8 cellular contexts compared by ENCODE assay signal in the genomic region with DNA sequence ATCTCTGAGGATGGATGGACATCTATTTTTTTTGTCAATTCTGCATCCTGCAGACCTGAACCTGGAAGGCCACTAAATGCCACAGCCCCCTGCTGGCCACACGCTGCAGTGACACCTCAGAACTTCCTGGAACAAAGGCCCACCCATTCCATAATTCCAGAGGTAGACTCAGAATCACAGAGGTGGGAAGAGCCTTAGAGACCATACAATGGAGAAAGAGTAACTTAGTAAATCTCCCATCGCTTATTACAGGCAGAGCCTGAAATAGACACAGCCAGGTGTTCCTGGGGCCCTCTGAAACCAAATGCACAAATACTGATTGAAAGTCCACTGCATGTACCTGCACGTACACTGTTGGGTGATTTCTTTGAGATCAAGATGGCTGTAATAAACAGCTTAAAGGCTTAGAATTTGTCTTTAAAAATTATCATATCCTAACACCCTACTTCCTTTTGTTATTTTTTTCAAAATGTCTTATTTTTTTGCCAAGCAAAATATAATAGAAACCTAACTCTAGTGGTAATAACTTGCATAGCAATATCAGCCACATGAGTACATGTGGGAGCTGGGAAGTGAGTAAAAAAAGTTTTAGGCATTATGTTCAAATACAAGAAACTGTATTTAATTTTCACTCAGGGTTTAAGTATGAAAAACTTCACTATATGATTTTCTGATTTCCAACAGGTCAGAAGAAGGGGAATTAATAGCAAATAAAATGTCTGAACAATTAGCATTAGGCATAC.
DNase-seq lines count a peak whose midpoint lies in the region; ATAC-seq and TF ChIP-seq lines count a peak whose summit lies in the region.

No MANE protein-coding gene starts in this region.

- 48 to 63% methylated on average over 3 of the region's 3 CpGs for WGBS in upper lobe of left lung, 2 donors

- H3K9ac ChIP-seq in MM.1S (ENCODE audit: low read length), result no peak overlapping the region

- 0 out of 2 replicates have a peak overlapping the region, but pooled peaks have one; percentile 2 for H2AFZ ChIP-seq in MM.1S (ENCODE audit: low read length)

- H3K9me3 ChIP-seq in MM.1S (replicated peaks; ENCODE audit: insufficient read depth, low read length), result no peaks in the 10 kb centered on the region
- no peaks in the 10 kb centered on the region for H3K9me3 ChIP-seq in upper lobe of left lung

- no peak for TF ChIP-seq EP300 in upper lobe of left lung (IDR thresholded peaks at IDR 0.05)

- no peak overlapping the region for H3K4me3 Mint-ChIP-seq in WTC11

- POLR2A ChIA-PET in WTC11 (lab: Charles Lee), result interaction anchor here (1.0 kb wide), 1 partner anchor 21 kb away, joined by 6 read pairs; no protein-coding TSS in a partner anchor

- peak; percentile 80 for TF ChIP-seq CTCF in MM.1S (IDR thresholded peaks at IDR 0.05; ENCODE audit: low read length)
- peak; percentile 86 for TF ChIP-seq CTCF in WTC11 (IDR thresholded peaks at IDR 0.05)
- TF ChIP-seq CTCF in dorsolateral prefrontal cortex (IDR thresholded peaks at IDR 0.05 in 54 of 56, conservative IDR thresholded peaks at IDR 0.05 in 2 of 56; ENCODE audit: low read depth in 1 of 56, partially characterized antibody in 56 of 56), result peak in 55 of 56 donors; percentile 19 to 73 (median 61)
- peak; percentile 67 to 85 (median 73) for TF ChIP-seq CTCF in upper lobe of left lung (IDR thresholded peaks at IDR 0.05)

- peaks cover 17% of the 10 kb centered on the region for H3K4me1 Mint-ChIP-seq in WTC11

- no peaks in the 10 kb centered on the region for H3K4me1 ChIP-seq in MM.1S (ENCODE audit: low read length)
- no peaks in the 10 kb centered on the region for H3K4me1 ChIP-seq in upper lobe of left lung

- TF ChIP-seq POLR2A in upper lobe of left lung (IDR thresholded peaks at IDR 0.05), result no peak

- H3K36me3 Mint-ChIP-seq in WTC11, result no peaks in the 10 kb centered on the region

- H3K27me3 Mint-ChIP-seq in WTC11 (ENCODE audit: low read depth), result no peaks in the 10 kb centered on the region

- no peaks in the 10 kb centered on the region for H3F3A ChIP-seq in MM.1S (ENCODE audit: insufficient read depth, low read length)

- ATAC-seq in WTC11 (peak; percentile 92), upper lobe of left lung (ENCODE audit: low FRiP score in 2 of 2) (peak; percentile 70 to 77)

- intact Hi-C loops in dorsolateral prefrontal cortex (cut with DNase I), result loop anchor here in 1 of 2 donors (10.0 kb wide), 1 partner anchor 175 kb away; the partner anchor contains the start of gene SLC4A7

- CTCF ChIA-PET in WTC11 (lab: Charles Lee), result interaction anchor here (0.5 to 1.7 kb wide), 4 partner anchors 20 to 26 kb away, joined by 3 to 4 read pairs (median 4); no protein-coding TSS in a partner anchor

- H3K36me3 ChIP-seq in MM.1S (replicated peaks; ENCODE audit: insufficient read depth, low read length) (no peaks in the 10 kb centered on the region), upper lobe of left lung (no peaks in the 10 kb centered on the region)

- H3K27ac ChIP-seq in MM.1S (ENCODE audit: low read length) (no peak overlapping the region), dorsolateral prefrontal cortex (no peak overlapping the region), upper lobe of left lung (no peak overlapping the region)

- no peak overlapping the region for H3K4me3 ChIP-seq in MM.1S (ENCODE audit: low read length)
- no peak overlapping the region for H3K4me3 ChIP-seq in dorsolateral prefrontal cortex
- no peak overlapping the region for H3K4me3 ChIP-seq in upper lobe of left lung

- DNase-seq in activated CD4-positive, CD25-positive, alpha-beta regulatory T cell treated with anti-CD3 and anti-CD28 coated beads, Interleukin-2, amount 50 U/mL, for 16 hours (ENCODE audit: low read depth, low spot score), result peak; percentile 14
- DNase-seq in activated CD4-positive, CD25-positive, alpha-beta regulatory T cell treated with anti-CD3 and anti-CD28 coated beads, Interleukin-2, amount 50 U/mL, for 72 hours, result no peak
- DNase-seq in HCEC 1CT, result peak; percentile 55
- DNase-seq in MM.1S, result peak; percentile 27
- peak; percentile 69 for DNase-seq in WTC11 (ENCODE audit: low spot score)
- peak in 1 of 10 donors; percentile 41 for DNase-seq in dorsolateral prefrontal cortex
- peak; percentile 26 for DNase-seq in midbrain (lab: John Stamatoyannopoulos, UW)
- peak in 1 of 2 donors; percentile 67 for DNase-seq in upper lobe of left lung

- H3K4me2 ChIP-seq in MM.1S (ENCODE audit: low read depth, low read length), result no peak overlapping the region

- no peaks in the 10 kb centered on the region for H3K27me3 ChIP-seq in MM.1S (replicated peaks; ENCODE audit: insufficient read depth, low read length)
- H3K27me3 ChIP-seq in dorsolateral prefrontal cortex, result no peaks in the 10 kb centered on the region
- no peaks in the 10 kb centered on the region for H3K27me3 ChIP-seq in upper lobe of left lung

- H3K79me2 ChIP-seq in MM.1S (ENCODE audit: low read length), result no peaks in the 10 kb centered on the region

- H3K9me2 ChIP-seq in MM.1S (replicated peaks; ENCODE audit: insufficient read depth, low read length), result no peaks in the 10 kb centered on the region

- no peaks in the 10 kb centered on the region for H4K20me1 ChIP-seq in MM.1S (ENCODE audit: insufficient read depth, low read length)

- H3K27ac Mint-ChIP-seq in WTC11, result no peak overlapping the region

- H3K9me3 Mint-ChIP-seq in WTC11, result 0 out of 2 replicates have a peak, but pooled peaks cover under 1% of the 10 kb centered on the region

TF ChIP-seq in WTC11, 78 proteins besides CTCF, POLR2A, EP300 and RAD21:
- TF ChIP-seq GABPB1 (CRISPR knock-in tag; IDR thresholded peaks at IDR 0.05) (0 out of 2 replicates have a peak, but pooled peaks have one; percentile 19), RORB (CRISPR knock-in tag; IDR thresholded peaks at IDR 0.05) (no peak)
- TF ChIP-seq, protein P1, sequence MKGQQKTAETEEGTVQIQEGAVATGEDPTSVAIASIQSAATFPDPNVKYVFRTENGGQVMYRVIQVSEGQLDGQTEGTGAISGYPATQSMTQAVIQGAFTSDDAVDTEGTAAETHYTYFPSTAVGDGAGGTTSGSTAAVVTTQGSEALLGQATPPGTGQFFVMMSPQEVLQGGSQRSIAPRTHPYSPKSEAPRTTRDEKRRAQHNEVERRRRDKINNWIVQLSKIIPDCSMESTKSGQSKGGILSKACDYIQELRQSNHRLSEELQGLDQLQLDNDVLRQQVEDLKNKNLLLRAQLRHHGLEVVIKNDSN (CRISPR knock-in tag; IDR thresholded peaks at IDR 0.05), result no peak
- TF ChIP-seq, protein P2, sequence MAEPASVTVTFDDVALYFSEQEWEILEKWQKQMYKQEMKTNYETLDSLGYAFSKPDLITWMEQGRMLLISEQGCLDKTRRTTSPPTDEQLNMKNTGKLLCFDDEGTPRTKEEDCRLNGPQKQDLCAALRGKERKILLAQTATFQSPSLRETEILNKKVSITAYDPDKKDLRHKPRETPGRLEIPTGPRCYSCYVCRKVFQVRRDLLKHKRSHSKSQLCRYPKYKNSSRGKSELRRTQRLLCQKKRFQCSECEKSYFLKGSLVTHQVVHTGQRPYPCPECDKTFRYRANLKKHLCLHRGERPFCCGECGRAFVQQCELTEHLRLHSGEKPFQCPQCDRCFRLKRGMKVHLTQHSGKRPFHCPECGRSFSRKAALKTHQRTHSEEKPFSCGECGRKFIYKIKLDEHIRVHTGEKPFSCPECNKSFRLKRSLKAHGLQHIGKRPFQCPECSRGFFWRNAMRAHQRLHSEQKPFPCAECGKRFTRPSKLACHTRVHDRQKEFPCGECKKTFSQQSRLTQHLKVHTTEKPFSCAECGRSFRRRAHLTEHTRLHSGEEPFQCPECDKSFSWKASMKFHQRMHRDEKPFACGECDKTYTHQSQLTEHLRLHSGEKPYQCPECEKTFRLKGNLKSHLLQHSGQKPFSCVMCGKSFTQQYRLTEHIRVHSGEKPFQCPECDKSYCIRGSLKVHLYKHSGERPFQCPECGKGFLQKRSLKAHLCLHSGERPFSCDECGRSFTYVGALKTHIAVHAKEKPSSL (CRISPR knock-in tag; conservative IDR thresholded peaks at IDR 0.05), result no peak
